In the genomic region with DNA sequence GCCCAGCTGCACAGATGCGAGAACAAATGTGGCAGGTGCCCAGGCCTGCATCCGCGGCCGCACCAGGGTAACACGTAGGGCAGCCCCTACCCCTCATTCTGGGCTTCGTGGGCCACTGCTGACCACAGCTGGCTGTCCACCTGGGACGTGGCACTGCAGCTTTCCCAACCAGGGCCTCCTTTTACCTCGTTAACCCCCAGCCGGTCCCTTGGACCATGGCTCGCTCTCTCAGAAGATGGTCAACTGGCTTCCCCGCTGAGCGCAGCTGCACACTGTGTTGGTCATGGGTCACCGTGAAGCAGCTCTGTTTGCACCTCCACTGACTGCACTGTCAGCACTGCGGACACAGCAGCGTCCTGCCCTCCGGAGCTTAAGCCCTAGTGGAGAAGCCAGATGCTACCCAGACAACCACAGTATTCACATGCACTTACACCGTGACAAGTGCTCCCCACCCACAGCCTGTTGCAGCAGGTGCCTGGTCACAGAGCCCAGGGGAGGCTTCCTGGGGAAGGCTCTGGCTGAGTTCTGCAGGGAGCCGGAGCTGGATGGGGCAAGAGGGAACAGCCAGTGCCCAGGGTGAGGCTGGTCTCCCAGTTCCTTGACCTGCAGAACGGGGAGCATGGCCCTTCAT, we compare ENCODE assay signal across 23 cellular contexts.
DNase-seq lines count a peak whose midpoint lies in the region; ATAC-seq and TF ChIP-seq lines count a peak whose summit lies in the region.
"Had no signal": no experiment of that assay in that cellular context is flagged by ENCODE, and none has a peak within 500 bp of the region (broad histone marks: within the 10 kb centered on the region; RNA-seq: fewer than 3 reads in every experiment).

No MANE protein-coding gene starts in this region.

- peak; percentile 23 to 62 for DNase-seq in NCI-H187 (lab: John Stamatoyannopoulos, UW)
- no peak for DNase-seq in NCI-H187 treated with DMSO at 0.1 percent for 48 hours (lab: John Stamatoyannopoulos, UW)
- DNase-seq in NCI-H524 treated with DMSO at 0.1 percent for 48 hours (lab: John Stamatoyannopoulos, UW), result peak; percentile 41
- peak; percentile 17 for DNase-seq in iPS-NIHi7 (ENCODE audit: extremely low spot score)
- no peak for DNase-seq in stimulated activated effector memory CD8-positive, alpha-beta T cell treated with anti-CD3 and anti-CD28 coated beads, Interleukin-12 subunit alpha, Interleukin-12 subunit beta, amount 100 ng/mL, for 72 hours (ENCODE audit: low spot score in 2 of 2)
- DNase-seq in nephron progenitor cell, result no peak
- no peak for DNase-seq in GM19238 (ENCODE audit: insufficient read length, low spot score)
- no peak for DNase-seq in NCI-H2196 treated with DMSO at 0.1 percent for 48 hours (lab: John Stamatoyannopoulos, UW; ENCODE audit: unreplicated experiment)
- DNase-seq: activated CD8-positive, alpha-beta memory T cell treated with anti-CD3 and anti-CD28 coated beads for 24 hours; amniotic stem cell; CD8-positive, alpha-beta T cell; cerebellar nuclear complex; foreskin fibroblast; KG1; NCI-H1436; NCI-H526; Peyer's patch; sigmoid colon; stimulated activated CD4-positive, alpha-beta T cell treated with anti-CD3 and anti-CD28 coated beads, Interleukin-4, amount 100 ng/mL, for 24 hours; SW 1271; transverse colon; WERI-Rb-1 had no signal

- no peaks in the 10 kb centered on the region for H3K36me3 Mint-ChIP-seq in stimulated activated effector memory CD8-positive, alpha-beta T cell treated with anti-CD3 and anti-CD28 coated beads, Interleukin-12 subunit alpha, Interleukin-12 subunit beta, amount 100 ng/mL, for 72 hours
- H3K36me3 Mint-ChIP-seq in nephron progenitor cell (ENCODE audit: low read depth), result no peaks in the 10 kb centered on the region
- H3K36me3 Mint-ChIP-seq: CD8-positive, alpha-beta T cell had no signal

- ATAC-seq in stimulated activated effector memory CD8-positive, alpha-beta T cell treated with anti-CD3 and anti-CD28 coated beads, Interleukin-12 subunit alpha, Interleukin-12 subunit beta, amount 100 ng/mL, for 72 hours, result peak; percentile 14
- ATAC-seq: CD8-positive, alpha-beta T cell had no signal

- no peak overlapping the region for H3K27ac Mint-ChIP-seq in stimulated activated effector memory CD8-positive, alpha-beta T cell treated with anti-CD3 and anti-CD28 coated beads, Interleukin-12 subunit alpha, Interleukin-12 subunit beta, amount 100 ng/mL, for 72 hours
- H3K27ac Mint-ChIP-seq in nephron progenitor cell, result no peak overlapping the region
- H3K27ac Mint-ChIP-seq: activated T-helper 2 cell treated with anti-CD3 and anti-CD28 coated beads, Interferon-gamma antibody, Interleukin-2, Interleukin-4, amounts not matched to agents 10 μg/mL and 5 μg/mL and 100 μg/mL, durations not matched to agents 14 hours and 24 hours and 36 hours; CD8-positive, alpha-beta T cell had no signal

- TF ChIP-seq CTCF in nephron progenitor cell (IDR thresholded peaks at IDR 0.05), result no peak

- no peaks in the 10 kb centered on the region for H3K4me1 Mint-ChIP-seq in stimulated activated effector memory CD8-positive, alpha-beta T cell treated with anti-CD3 and anti-CD28 coated beads, Interleukin-12 subunit alpha, Interleukin-12 subunit beta, amount 100 ng/mL, for 72 hours
- H3K4me1 Mint-ChIP-seq in nephron progenitor cell, result peaks cover 36% of the 10 kb centered on the region

- no peak overlapping the region for H3K4me3 Mint-ChIP-seq in stimulated activated effector memory CD8-positive, alpha-beta T cell treated with anti-CD3 and anti-CD28 coated beads, Interleukin-12 subunit alpha, Interleukin-12 subunit beta, amount 100 ng/mL, for 72 hours
- no peak overlapping the region for H3K4me3 Mint-ChIP-seq in nephron progenitor cell
- H3K4me3 Mint-ChIP-seq: CD8-positive, alpha-beta T cell had no signal

- H3K27me3 Mint-ChIP-seq in nephron progenitor cell (ENCODE audit: low read depth, poor library complexity), result peaks cover 56% of the 10 kb centered on the region

- H3K9me3 Mint-ChIP-seq in stimulated activated effector memory CD8-positive, alpha-beta T cell treated with anti-CD3 and anti-CD28 coated beads, Interleukin-12 subunit alpha, Interleukin-12 subunit beta, amount 100 ng/mL, for 72 hours, result no peaks in the 10 kb centered on the region
- no peaks in the 10 kb centered on the region for H3K9me3 Mint-ChIP-seq in nephron progenitor cell
- H3K9me3 Mint-ChIP-seq: CD8-positive, alpha-beta T cell had no signal

Comparison
In these comparisons a context has a peak if more than half of its experiments do, and no peak if none do; other contexts are left out.
1. DNase-seq: peak in NCI-H187 (2 of 2), NCI-H524 treated with DMSO at 0.1 percent for 48 hours (single experiment) and iPS-NIHi7 (single experiment); none in NCI-H187 treated with DMSO at 0.1 percent for 48 hours (single experiment), stimulated activated effector memory CD8-positive, alpha-beta T cell treated with anti-CD3 and anti-CD28 coated beads, Interleukin-12 subunit alpha, Interleukin-12 subunit beta, amount 100 ng/mL, for 72 hours (0 of 2), nephron progenitor cell (single experiment), GM19238 (single experiment) and NCI-H2196 treated with DMSO at 0.1 percent for 48 hours (single experiment).